ENCODE assay signal across 1 cellular context in genomic region chr3:143234521-143234920, GRCh38.
TF ChIP-seq lines count a peak whose summit lies in the region.

No MANE protein-coding gene starts in this region.

TF ChIP-seq in IMR-90, 13 proteins besides CTCF, POLR2A, EP300 and RAD21 (continued from another document):
- TF ChIP-seq FOS (IDR thresholded peaks at IDR 0.05; ENCODE audit: low read depth, low read length) (no peak), SMC3 (IDR thresholded peaks at IDR 0.05; ENCODE audit: low read depth, low read length) (no peak), ELK1 (IDR thresholded peaks at IDR 0.05; ENCODE audit: borderline replicate concordance, low read depth, low read length) (no peak)
